ENCODE assay signal across 10 cellular contexts in the genomic region with DNA sequence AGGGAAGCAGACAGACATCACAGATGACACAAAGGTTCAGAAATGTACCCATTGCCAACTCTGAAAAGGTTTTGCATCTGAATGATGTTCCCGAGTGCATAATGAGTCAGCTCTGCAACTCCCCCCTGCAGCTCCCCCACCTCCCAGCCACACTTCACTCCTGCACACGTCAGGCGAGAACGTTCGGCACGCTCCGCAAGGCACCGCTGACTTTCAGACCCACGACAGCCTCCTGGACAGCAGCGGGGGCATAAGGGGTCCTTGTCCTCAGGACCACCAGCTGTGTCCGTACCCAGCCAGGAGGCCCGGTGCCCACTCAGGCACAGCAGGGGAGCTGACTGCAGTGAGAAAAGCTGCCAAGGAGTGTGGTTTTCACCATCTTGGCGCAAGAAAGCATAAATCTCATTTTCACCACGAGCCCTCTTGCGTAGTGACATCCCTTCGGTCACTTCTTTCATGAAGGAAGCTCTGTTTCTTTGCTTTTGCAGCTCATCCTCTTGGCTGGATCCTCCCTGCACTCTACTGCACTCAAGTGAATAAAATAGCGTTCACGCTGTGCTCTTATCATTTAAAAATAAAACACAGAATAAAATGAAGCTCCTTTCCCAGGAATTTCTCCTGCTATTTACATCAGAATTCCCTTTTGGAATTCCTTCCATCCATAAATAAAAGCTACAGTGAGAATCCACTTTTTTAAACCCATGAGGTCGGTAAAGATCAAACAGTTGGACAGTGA. TPM values are rescaled to one million over a fixed set of nuclear protein-coding genes. Genes with fewer than 3 reads are reported as not detected.
A peak's percentile ranks its signal among the peaks of the same experiment; 100 is the strongest.
DNase-seq lines count a peak whose midpoint lies in the region; ATAC-seq and TF ChIP-seq lines count a peak whose summit lies in the region.
"Had no signal": no experiment of that assay in that cellular context is flagged by ENCODE, and none has a peak within 500 bp of the region (broad histone marks: within the 10 kb centered on the region; RNA-seq: fewer than 3 reads in every experiment).

No MANE protein-coding gene starts in this region.

- H3K9me3 Mint-ChIP-seq in CD14-positive monocyte: peaks cover 0 to 6% (median 0%) of the 10 kb centered on the region in 7 donors
- no peaks in the 10 kb centered on the region for H3K9me3 Mint-ChIP-seq in activated naive CD4-positive, alpha-beta T cell treated with anti-CD3 and anti-CD28 coated beads for 36 hours

- TF ChIP-seq CTCF in NB4 (IDR thresholded peaks at IDR 0.05; ENCODE audit: low read depth, low read length) (no peak), fibroblast of the aortic adventitia (IDR thresholded peaks at IDR 0.05; ENCODE audit: insufficient read depth, low read length) (no peak), CD14-positive monocyte (IDR thresholded peaks at IDR 0.05) (no peak)

- peak overlapping the region in 1 of 2 donors; percentile 28 for H3K4me3 Mint-ChIP-seq in CD14-positive monocyte
- H3K4me3 Mint-ChIP-seq in activated naive CD4-positive, alpha-beta T cell treated with anti-CD3 and anti-CD28 coated beads for 36 hours: no peak overlapping the region
- H3K4me3 Mint-ChIP-seq: activated CD8-positive, alpha-beta T cell treated with anti-CD3 and anti-CD28 coated beads, Interleukin-2, amount 10 ng/mL, durations not matched to agents 7 days and 5 days had no signal

- CTCF ChIA-PET in activated naive CD4-positive, alpha-beta T cell treated with anti-CD3 and anti-CD28 coated beads for 36 hours (lab: Charles Lee): interaction anchor here (1.4 to 1.5 kb wide), 2 partner anchors 15 to 27 kb away, joined by 4 to 7 read pairs; no protein-coding TSS in a partner anchor

- H3K27me3 Mint-ChIP-seq in CD14-positive monocyte (ENCODE audit: low read depth in 3 of 3): peaks cover 9 to 33% (median 20%) of the 10 kb centered on the region in 3 donors
- peaks cover 6% of the 10 kb centered on the region for H3K27me3 Mint-ChIP-seq in activated naive CD4-positive, alpha-beta T cell treated with anti-CD3 and anti-CD28 coated beads for 36 hours (ENCODE audit: low read depth)

- TF ChIP-seq POLR2A in NB4 (IDR thresholded peaks at IDR 0.05; ENCODE audit: extremely low read depth, insufficient read length): no peak

- peaks cover 9% of the 10 kb centered on the region for H3K4me1 Mint-ChIP-seq in CD14-positive monocyte
- H3K4me1 Mint-ChIP-seq in activated naive CD4-positive, alpha-beta T cell treated with anti-CD3 and anti-CD28 coated beads for 36 hours (ENCODE audit: low read depth): no peaks in the 10 kb centered on the region

- DNase-seq in Ammon's horn (ENCODE audit: low spot score): peak; percentile 65
- DNase-seq in NB4 (ENCODE audit: low read depth): peak; percentile 61
- peak; percentile 44 for DNase-seq in fibroblast of the aortic adventitia (ENCODE audit: low read depth)
- DNase-seq in nucleus accumbens (lab: John Stamatoyannopoulos, UW): peak in 32 of 56 donors; percentile 19 to 71 (median 40)
- no peak for DNase-seq in CD14-positive monocyte (ENCODE audit: low spot score)
- no peak for DNase-seq in activated naive CD4-positive, alpha-beta T cell treated with anti-CD3 and anti-CD28 coated beads for 36 hours
- DNase-seq: activated CD8-positive, alpha-beta T cell treated with anti-CD3 and anti-CD28 coated beads, Interleukin-2, amount 10 ng/mL, durations not matched to agents 7 days and 5 days; stomach had no signal

- intact Hi-C loops in CD14-positive monocyte (cut with micrococcal nuclease): no loop called here
- intact Hi-C loops in activated naive CD4-positive, alpha-beta T cell treated with anti-CD3 and anti-CD28 coated beads for 36 hours (cut with micrococcal nuclease): no loop called here

- ATAC-seq in HG02970 (IDR thresholded peaks at IDR 0.05; ENCODE audit: low FRiP score, unreplicated experiment) (no peak), GM21825 (IDR thresholded peaks at IDR 0.05; ENCODE audit: unreplicated experiment) (no peak)
- ATAC-seq: activated CD8-positive, alpha-beta T cell treated with anti-CD3 and anti-CD28 coated beads, Interleukin-2, amount 10 ng/mL, durations not matched to agents 7 days and 5 days had no signal

- H3K36me3 Mint-ChIP-seq in CD14-positive monocyte: no peaks in the 10 kb centered on the region
- H3K36me3 Mint-ChIP-seq in activated naive CD4-positive, alpha-beta T cell treated with anti-CD3 and anti-CD28 coated beads for 36 hours (ENCODE audit: low read depth): no peaks in the 10 kb centered on the region

- H3K4me3 ChIP-seq in NB4 (ENCODE audit: low read depth, low read length) (no peak overlapping the region), fibroblast of the aortic adventitia (ENCODE audit: low read depth, low read length) (peak overlapping the region; percentile 9)
- H3K4me3 ChIP-seq: stomach had no signal

- no peak overlapping the region for H3K27ac Mint-ChIP-seq in CD14-positive monocyte
- H3K27ac Mint-ChIP-seq in activated naive CD4-positive, alpha-beta T cell treated with anti-CD3 and anti-CD28 coated beads for 36 hours: no peak overlapping the region
- H3K27ac Mint-ChIP-seq: activated CD8-positive, alpha-beta T cell treated with anti-CD3 and anti-CD28 coated beads, Interleukin-2, amount 10 ng/mL, durations not matched to agents 7 days and 5 days had no signal

RNA-seq across cellular contexts. Expression of a gene that starts 9.9 kb away (rescaled TPM):
- total RNA-seq in fibroblast of the aortic adventitia (ENCODE audit: low replicate concordance): 54.4 and 69.8 TPM in 2 replicates
- not detected for polyA plus RNA-seq in CD14-positive monocyte
- total RNA-seq in activated naive CD4-positive, alpha-beta T cell treated with anti-CD3 and anti-CD28 coated beads for 36 hours: under 1 TPM; 0.22 to 0.33 TPM

RNA-seq across cellular contexts. Expression of a gene that starts 51.4 kb away (rescaled TPM):
- 19.1 and 33.4 TPM in 2 replicates for total RNA-seq in fibroblast of the aortic adventitia (ENCODE audit: low replicate concordance)
- polyA plus RNA-seq in CD14-positive monocyte: 10 to 100 TPM in 1 of 2 donors, 1 to 10 TPM in 1; 9.7 to 16.2 TPM
- 10 to 100 TPM; 30.8 to 34.4 TPM for total RNA-seq in activated naive CD4-positive, alpha-beta T cell treated with anti-CD3 and anti-CD28 coated beads for 36 hours

Comparison
In these comparisons a context has a peak if more than half of its experiments do, and no peak if none do; other contexts are left out.
1. DNase-seq: peak in Ammon's horn (single experiment), NB4 (single experiment), fibroblast of the aortic adventitia (single experiment) and nucleus accumbens (32 of 56); none in CD14-positive monocyte (single experiment) and activated naive CD4-positive, alpha-beta T cell treated with anti-CD3 and anti-CD28 coated beads for 36 hours (single experiment).
2. RNA of a gene that starts 9.9 kb away (total RNA-seq): 54.4 to 69.8 TPM in fibroblast of the aortic adventitia; 0.22 to 0.33 TPM in activated naive CD4-positive, alpha-beta T cell treated with anti-CD3 and anti-CD28 coated beads for 36 hours; every median in the first group is over 10 times any median in the second.